ENCODE assay signal across 33 cellular contexts in the genomic region with DNA sequence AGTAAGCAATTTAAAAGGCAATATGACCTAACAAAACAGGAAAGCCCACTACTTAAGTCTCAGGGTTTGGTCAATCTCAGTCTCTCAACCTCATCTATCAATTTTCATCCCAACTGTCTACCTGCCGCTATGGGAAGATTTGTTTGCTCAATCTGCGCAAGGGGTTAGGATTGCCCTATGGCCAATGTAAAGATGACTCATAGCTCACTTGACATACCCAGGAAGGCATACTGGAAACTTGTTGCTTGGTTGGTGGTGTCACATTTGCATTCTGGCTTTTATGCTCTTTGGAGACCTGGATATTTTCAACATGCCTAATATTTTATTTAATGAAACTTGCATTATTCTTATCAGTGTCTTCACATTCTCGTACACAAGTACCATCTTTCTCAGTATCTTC.
"Had no signal": no experiment of that assay in that cellular context is flagged by ENCODE, and none has a peak within 500 bp of the region (broad histone marks: within the 10 kb centered on the region; RNA-seq: fewer than 3 reads in every experiment).

No MANE protein-coding gene starts in this region.

- H3K9me3 ChIP-seq: pancreas, prostate gland, thyroid gland, upper lobe of left lung, vagina had no signal

- H3K4me2 ChIP-seq: smooth muscle cell had no signal

- ATAC-seq: activated CD8-positive, alpha-beta T cell treated with anti-CD3 and anti-CD28 coated beads for 36 hours; activated naive CD8-positive, alpha-beta T cell treated with anti-CD3 and anti-CD28 coated beads, Interleukin-2, amount 50 U/mL, for 24 hours; activated T-cell treated with anti-CD3 and anti-CD28 coated beads, Interleukin-2, amount 50 U/mL, for 4 hours; activated T-helper 17 cell treated with anti-CD3 and anti-CD28 coated beads, Interleukin-2, amount 50 U/mL, for 72 hours; esophagus mucosa; naive thymus-derived CD4-positive, alpha-beta T cell; pancreas; stimulated activated memory B cell treated with anti-CD40 and anti-IgM and Interleukin-4, amounts not matched to agents 10 μg/mL and 1 μg/mL and 100 μg/mL, for 72 hours; stimulated activated naive CD8-positive, alpha-beta T cell treated with anti-CD3 and anti-CD28 coated beads, Interleukin-15, amount 100 ng/mL, for 72 hours had no signal

- H3K4me3 ChIP-seq: pancreas, prostate gland, smooth muscle cell, thyroid gland, upper lobe of left lung, vagina had no signal

- H3K36me3 ChIP-seq: pancreas, prostate gland, thyroid gland, upper lobe of left lung, vagina had no signal

- H3K36me3 Mint-ChIP-seq: immature natural killer cell; memory B cell; naive thymus-derived CD4-positive, alpha-beta T cell; stimulated activated memory B cell treated with anti-CD40 and anti-IgM and Interleukin-4, amounts not matched to agents 10 μg/mL and 1 μg/mL and 100 μg/mL, for 72 hours had no signal

- H3K27me3 ChIP-seq: pancreas, thyroid gland, upper lobe of left lung, vagina had no signal

- H3K27ac Mint-ChIP-seq: activated B cell treated with CpG ODN at 0.5 μM for 24 hours; activated CD8-positive, alpha-beta T cell treated with anti-CD3 and anti-CD28 coated beads for 36 hours; activated naive CD8-positive, alpha-beta T cell treated with anti-CD3 and anti-CD28 coated beads, Interleukin-2, amount 50 U/mL, for 24 hours; activated T-helper 17 cell treated with anti-CD3 and anti-CD28 coated beads, Interleukin-2, amount 50 U/mL, for 72 hours; immature natural killer cell; memory B cell; naive thymus-derived CD4-positive, alpha-beta T cell; stimulated activated memory B cell treated with anti-CD40 and anti-IgM and Interleukin-4, amounts not matched to agents 10 μg/mL and 1 μg/mL and 100 μg/mL, for 72 hours; stimulated activated naive CD8-positive, alpha-beta T cell treated with anti-CD3 and anti-CD28 coated beads, Interleukin-15, amount 100 ng/mL, for 72 hours had no signal

- H3K4me1 ChIP-seq: pancreas, prostate gland, thyroid gland, upper lobe of left lung, vagina had no signal

- H3K27ac ChIP-seq: pancreas, prostate gland, thyroid gland, upper lobe of left lung, vagina had no signal

- H3K4me3 Mint-ChIP-seq: activated B cell treated with CpG ODN at 0.5 μM for 24 hours; activated CD8-positive, alpha-beta T cell treated with anti-CD3 and anti-CD28 coated beads for 36 hours; activated naive CD8-positive, alpha-beta T cell treated with anti-CD3 and anti-CD28 coated beads, Interleukin-2, amount 50 U/mL, for 24 hours; activated T-cell treated with anti-CD3 and anti-CD28 coated beads, Interleukin-2, amount 50 U/mL, for 4 hours; activated T-helper 17 cell treated with anti-CD3 and anti-CD28 coated beads, Interleukin-2, amount 50 U/mL, for 72 hours; immature natural killer cell; memory B cell; naive thymus-derived CD4-positive, alpha-beta T cell; neural crest cell; stimulated activated memory B cell treated with anti-CD40 and anti-IgM and Interleukin-4, amounts not matched to agents 10 μg/mL and 1 μg/mL and 100 μg/mL, for 72 hours; stimulated activated naive CD8-positive, alpha-beta T cell treated with anti-CD3 and anti-CD28 coated beads, Interleukin-15, amount 100 ng/mL, for 72 hours had no signal

- H3K27me3 Mint-ChIP-seq: activated CD8-positive, alpha-beta T cell treated with anti-CD3 and anti-CD28 coated beads for 36 hours; activated naive CD8-positive, alpha-beta T cell treated with anti-CD3 and anti-CD28 coated beads, Interleukin-2, amount 50 U/mL, for 24 hours; activated T-helper 17 cell treated with anti-CD3 and anti-CD28 coated beads, Interleukin-2, amount 50 U/mL, for 72 hours; naive thymus-derived CD4-positive, alpha-beta T cell; stimulated activated naive CD8-positive, alpha-beta T cell treated with anti-CD3 and anti-CD28 coated beads, Interleukin-15, amount 100 ng/mL, for 72 hours had no signal

- DNase-seq: activated B cell treated with CpG ODN at 0.5 μM for 24 hours; activated CD4-positive, alpha-beta T cell treated with anti-CD3 and anti-CD28 coated beads, Interleukin-2, amount 50 U/mL, for 1 hour; activated CD8-positive, alpha-beta T cell treated with anti-CD3 and anti-CD28 coated beads for 36 hours; activated gamma-delta T cell treated with Interleukin-2 at 50 U/mL for 16 hours; activated naive CD4-positive, alpha-beta T cell treated with anti-CD3 and anti-CD28 coated beads, Interleukin-2, amount 50 U/mL, for 16 hours; activated naive CD8-positive, alpha-beta T cell treated with anti-CD3 and anti-CD28 coated beads, Interleukin-2, amount 50 U/mL, for 24 hours; activated T-cell treated with anti-CD3 and anti-CD28 coated beads, Interleukin-2, amount 50 U/mL, for 4 hours; amygdala; central memory CD4-positive, alpha-beta T cell; foreskin fibroblast; head of caudate nucleus; hippocampal formation; immature natural killer cell; kidney; midbrain; naive thymus-derived CD4-positive, alpha-beta T cell; nucleus accumbens; pancreas; retina; stimulated activated CD4-positive, alpha-beta T cell treated with anti-CD3 and anti-CD28 coated beads, Interleukin-1b, Interleukin-23, amount 100 ng/mL, for 48 hours; stimulated activated CD4-positive, alpha-beta T cell treated with anti-CD3 and anti-CD28 coated beads, Interleukin-4, amount 100 ng/mL, for 4 hours; stimulated activated CD8-positive, alpha-beta memory T cell treated with anti-CD3 and anti-CD28 coated beads, Interleukin-4, amount 100 ng/mL, for 48 hours; stimulated activated naive CD8-positive, alpha-beta T cell treated with anti-CD3 and anti-CD28 coated beads, Interleukin-15, amount 100 ng/mL, for 72 hours; thyroid gland; upper lobe of left lung had no signal

- H3K9me3 Mint-ChIP-seq: activated B cell treated with CpG ODN at 0.5 μM for 24 hours; activated naive CD8-positive, alpha-beta T cell treated with anti-CD3 and anti-CD28 coated beads, Interleukin-2, amount 50 U/mL, for 24 hours; memory B cell; neural crest cell; stimulated activated memory B cell treated with anti-CD40 and anti-IgM and Interleukin-4, amounts not matched to agents 10 μg/mL and 1 μg/mL and 100 μg/mL, for 72 hours; stimulated activated naive CD8-positive, alpha-beta T cell treated with anti-CD3 and anti-CD28 coated beads, Interleukin-15, amount 100 ng/mL, for 72 hours had no signal

- H3K4me1 Mint-ChIP-seq: activated B cell treated with CpG ODN at 0.5 μM for 24 hours; activated naive CD8-positive, alpha-beta T cell treated with anti-CD3 and anti-CD28 coated beads, Interleukin-2, amount 50 U/mL, for 24 hours; activated T-helper 17 cell treated with anti-CD3 and anti-CD28 coated beads, Interleukin-2, amount 50 U/mL, for 72 hours; immature natural killer cell; memory B cell; naive thymus-derived CD4-positive, alpha-beta T cell; neural crest cell; stimulated activated memory B cell treated with anti-CD40 and anti-IgM and Interleukin-4, amounts not matched to agents 10 μg/mL and 1 μg/mL and 100 μg/mL, for 72 hours; stimulated activated naive CD8-positive, alpha-beta T cell treated with anti-CD3 and anti-CD28 coated beads, Interleukin-15, amount 100 ng/mL, for 72 hours had no signal
